18 cellular contexts compared by ENCODE assay signal in the genomic region with DNA sequence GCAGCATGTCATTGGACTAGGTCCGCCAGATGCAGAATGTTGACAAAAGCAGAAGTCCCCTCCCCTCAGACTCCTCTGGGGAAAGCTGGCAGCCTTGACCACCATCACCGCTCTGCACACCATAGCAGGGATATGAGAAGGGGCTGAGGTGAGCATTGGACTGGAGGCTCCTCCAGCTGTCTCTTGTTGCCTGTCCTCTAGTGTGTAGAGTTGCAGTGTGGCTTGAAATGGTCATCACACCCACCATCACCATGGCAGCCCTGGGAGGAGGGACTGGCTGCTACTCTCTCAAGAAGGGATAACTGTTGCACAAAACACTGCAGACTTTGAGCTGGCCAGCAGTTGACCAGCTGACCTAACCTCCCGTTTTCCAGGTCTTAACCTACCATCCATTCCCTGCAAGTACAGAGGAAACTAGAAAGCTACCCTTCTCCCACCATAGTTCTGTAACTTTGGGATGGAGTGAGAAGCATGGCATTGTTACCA. TPM values are rescaled to one million over a fixed set of nuclear protein-coding genes. Genes with fewer than 3 reads are reported as not detected.
DNase-seq lines count a peak whose midpoint lies in the region; ATAC-seq, FAIRE-seq and TF ChIP-seq lines count a peak whose summit lies in the region.
"Had no signal": no experiment of that assay in that cellular context is flagged by ENCODE, and none has a peak within 500 bp of the region (broad histone marks: within the 10 kb centered on the region; RNA-seq: fewer than 3 reads in every experiment).

No MANE protein-coding gene starts in this region.

- CTCF ChIA-PET in K562 (lab: Yijun Ruan, JAX; ENCODE audit: low intra/inter-chr PET ratio) (no interaction called here), T-cell (lab: Charles Lee) (interaction anchor here (0.8 to 1.2 kb wide), 2 partner anchors 309 to 311 kb away, joined by 3 read pairs; no protein-coding TSS in a partner anchor)

- no peak overlapping the region for H3K9ac ChIP-seq in K562 (ENCODE audit: insufficient read depth in 1 of 2, low read depth in 2 of 2, low read length in 2 of 2)
- H3K9ac ChIP-seq: GM23248 had no signal

- no peaks in the 10 kb centered on the region for H4K20me1 ChIP-seq in K562 (replicated peaks; ENCODE audit: control insufficient read depth, insufficient read depth, low read length)

- no peak for TF ChIP-seq CTCF in K562 (IDR thresholded peaks at IDR 0.05 in 2 of 3, conservative IDR thresholded peaks at IDR 0.05 in 1 of 3; ENCODE audit: insufficient read depth in 2 of 3, low read depth in 1 of 3, low read length in 3 of 3)
- TF ChIP-seq CTCF in right lobe of liver (IDR thresholded peaks at IDR 0.05) = no peak
- TF ChIP-seq CTCF in WERI-Rb-1 (IDR thresholded peaks at IDR 0.05; ENCODE audit: low read depth, low read length) = no peak

- TF ChIP-seq RAD21 in K562 (CRISPR knock-in tag; conservative IDR thresholded peaks at IDR 0.05 in 1 of 2, IDR thresholded peaks at IDR 0.05 in 1 of 2) = no peak

- H3K27me3 ChIP-seq in K562 (ENCODE audit: control insufficient read depth in 2 of 2, insufficient read depth in 2 of 2, low read length in 2 of 2) (no peaks in the 10 kb centered on the region; a peak in 1 of 5 replicates), right lobe of liver (no peaks in the 10 kb centered on the region), WERI-Rb-1 (ENCODE audit: insufficient read depth, low read depth, severe bottlenecking) (no peaks in the 10 kb centered on the region)

- no peaks in the 10 kb centered on the region for H3K9me3 Mint-ChIP-seq in T-cell

- no peak overlapping the region for H3K4me3 Mint-ChIP-seq in T-cell
- H3K4me3 Mint-ChIP-seq: CD4-positive, alpha-beta memory T cell had no signal

- DNase-seq in K562 (ENCODE audit: extremely low read depth in 1 of 4, low spot score in 3 of 4) (no peak), left lobe of liver (ENCODE audit: low spot score) (no peak), right lobe of liver (no peak), T-cell (no peak), COLO829 (ENCODE audit: low spot score) (no peak), WERI-Rb-1 (no peak)
- DNase-seq: C1 segment of cervical spinal cord; Caco-2; CD4-positive, alpha-beta memory T cell; DMS153; DND-41; H7 had no signal

- intact Hi-C loops in K562 (cut with micrococcal nuclease) = loop anchor here (1.0 to 5.0 kb wide), 3 partner anchors 45 to 209 kb away; partner anchors contain the start of gene SMIM36
- intact Hi-C loops in right lobe of liver (cut with DNase I) = no loop called here

- FAIRE-seq in K562 (lab: Jason Lieb, UNC) = no peak
- FAIRE-seq: G401.6, GM12892, H1 had no signal

- ATAC-seq in K562 = no peak
- ATAC-seq in left lobe of liver = peak; percentile 24
- ATAC-seq in right lobe of liver = peak in 3 of 4 donors; percentile 6 to 9 (median 8)
- no peak for ATAC-seq in T-cell (replicated peaks in 1 of 4)

- POLR2A ChIA-PET in K562 (lab: Yijun Ruan, JAX) = interaction anchor here (1.1 kb wide), 1 partner anchor 71 kb away, joined by 4 read pairs; no protein-coding TSS in a partner anchor
- POLR2A ChIA-PET in T-cell (lab: Charles Lee) = interaction anchor here in 1 of 2 donors (0.6 kb wide), 1 partner anchor 189 kb away, joined by 5 read pairs; no protein-coding TSS in a partner anchor

- H3K36me3 ChIP-seq in K562 (ENCODE audit: control insufficient read depth, insufficient read depth, low read length) (no peaks in the 10 kb centered on the region), right lobe of liver (no peaks in the 10 kb centered on the region), WERI-Rb-1 (no peaks in the 10 kb centered on the region)

- H3K4me1 ChIP-seq in K562 (replicated peaks in 1 of 2; ENCODE audit: control insufficient read depth in 2 of 2, insufficient read depth in 2 of 2, low read length in 2 of 2) (peaks cover 6 to 13% of the 10 kb centered on the region in 2 experiments; a peak in 4 of 5 replicates), right lobe of liver (peaks cover 0 to 69% (median 25%) of the 10 kb centered on the region in 4 donors)

- no peak overlapping the region for H3K27ac Mint-ChIP-seq in T-cell
- H3K27ac Mint-ChIP-seq: CD4-positive, alpha-beta memory T cell had no signal

- WGBS in K562 (ENCODE audit: insufficient coverage, low coverage, missing lambda C conversion rate) = 46% methylated on average over 3 of the region's 3 CpGs
- WGBS in right lobe of liver (ENCODE audit: insufficient coverage, low coverage, low lambda C conversion rate, missing lambda C conversion rate) = 25% methylated on average over 1 of the region's 3 CpGs

- no peak overlapping the region for H2AFZ ChIP-seq in K562 (ENCODE audit: low read depth, low read length)
- H2AFZ ChIP-seq: GM23248 had no signal

- H3K4me3 ChIP-seq in K562 (no peak overlapping the region), right lobe of liver (no peak overlapping the region), WERI-Rb-1 (ENCODE audit: low read depth, low read length) (no peak overlapping the region)
- H3K4me3 ChIP-seq: GM23248 had no signal

- no peak for TF ChIP-seq EP300 in K562 (IDR thresholded peaks at IDR 0.05; ENCODE audit: low read length)

- H3K4me2 ChIP-seq in K562 (ENCODE audit: insufficient read depth, low read length) = no peak overlapping the region

- H3K9me1 ChIP-seq in K562 (ENCODE audit: control insufficient read depth, insufficient read depth, low read length) = no peaks in the 10 kb centered on the region

- H3K9me3 ChIP-seq in K562 (replicated peaks; ENCODE audit: control insufficient read depth, insufficient read depth, low read depth, low read length) = no peaks in the 10 kb centered on the region
- no peaks in the 10 kb centered on the region for H3K9me3 ChIP-seq in right lobe of liver
- H3K9me3 ChIP-seq in WERI-Rb-1 (ENCODE audit: severe bottlenecking) = no peaks in the 10 kb centered on the region
- H3K9me3 ChIP-seq: Caco-2 had no signal

- peaks cover 3 to 9% of the 10 kb centered on the region in 2 donors for H3K27me3 Mint-ChIP-seq in T-cell

- H3K27ac ChIP-seq in K562 (ENCODE audit: extremely low read depth, low read depth, low read length) (no peak overlapping the region), right lobe of liver (peak overlapping the region in 2 of 3 donors; percentile 59 to 86), WERI-Rb-1 (no peak overlapping the region)
- H3K27ac ChIP-seq: GM23248 had no signal

- H3K4me1 Mint-ChIP-seq in T-cell = no peaks in the 10 kb centered on the region

- BruUV-seq in K562 (replicated peaks; lab: Mats Ljungman, UMichigan) = no TSS peak

- H3K36me3 Mint-ChIP-seq in T-cell = no peaks in the 10 kb centered on the region

- TF ChIP-seq POLR2A in K562 (conservative IDR thresholded peaks at IDR 0.05) (no peak), right lobe of liver (IDR thresholded peaks at IDR 0.05) (no peak)

- H3K79me2 ChIP-seq in K562 (ENCODE audit: control insufficient read depth, insufficient read depth, low read length) = no peaks in the 10 kb centered on the region

- in situ Hi-C loops in K562 (cut with MboI) = no loop called here

TF ChIP-seq in K562, 482 proteins besides CTCF, POLR2A, EP300 and RAD21 (continues in another document):
- TF ChIP-seq ZBTB34 (CRISPR knock-in tag; IDR thresholded peaks at IDR 0.05) = no peak
- TF ChIP-seq, protein P1, sequence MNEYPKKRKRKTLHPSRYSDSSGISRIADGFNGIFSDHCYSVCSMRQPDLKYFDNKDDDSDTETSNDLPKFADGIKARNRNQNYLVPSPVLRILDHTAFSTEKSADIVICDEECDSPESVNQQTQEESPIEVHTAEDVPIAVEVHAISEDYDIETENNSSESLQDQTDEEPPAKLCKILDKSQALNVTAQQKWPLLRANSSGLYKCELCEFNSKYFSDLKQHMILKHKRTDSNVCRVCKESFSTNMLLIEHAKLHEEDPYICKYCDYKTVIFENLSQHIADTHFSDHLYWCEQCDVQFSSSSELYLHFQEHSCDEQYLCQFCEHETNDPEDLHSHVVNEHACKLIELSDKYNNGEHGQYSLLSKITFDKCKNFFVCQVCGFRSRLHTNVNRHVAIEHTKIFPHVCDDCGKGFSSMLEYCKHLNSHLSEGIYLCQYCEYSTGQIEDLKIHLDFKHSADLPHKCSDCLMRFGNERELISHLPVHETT (CRISPR knock-in tag; conservative IDR thresholded peaks at IDR 0.05 in 1 of 2, IDR thresholded peaks at IDR 0.05 in 1 of 2) = peak in 1 of 2 experiments; percentile 6; a peak in 1 of 4 replicates

RNA-seq across cellular contexts. Expression of gene HLF, which starts 38.3 kb away (rescaled TPM):
- 0.07 TPM in 1 of 2 replicates, not detected in the other for total RNA-seq in K562 (2011; cell fraction: chromatin; rRNA removed; ENCODE audit: low replicate concordance)
- not detected in 2 replicates for total RNA-seq in K562 (2011; cell fraction: nucleolus; rRNA removed)
- total RNA-seq in K562 (2011; cell fraction: nucleoplasm; rRNA removed) = not detected in 2 replicates
- total RNA-seq in K562 (2014; rRNA removed) = 0.09 and 0.20 TPM in 2 replicates
- 0.15 and 0.32 TPM in 2 replicates for total RNA-seq in K562 (2014; rRNA removed; fragmentation: Illumina TruSeq; extraction: Trizol)
- 0.11 and 0.14 TPM in 2 replicates for total RNA-seq in K562 (2015; rRNA removed; fragmentation: Illumina TruSeq; extraction: Trizol)
- total RNA-seq in K562 (2021) = 0.24 and 0.65 TPM in 2 replicates
- polyA plus RNA-seq in K562 (2011; rRNA removed) = 0.04 and 0.09 TPM in 2 replicates
- 0.03 and 0.07 TPM in 2 replicates for polyA plus RNA-seq in K562 (2011; cell fraction: cytosol; rRNA removed)
- 0.08 and 0.16 TPM in 2 replicates for polyA plus RNA-seq in K562 (2011; cell fraction: nucleus; rRNA removed)
- 0.13 and 0.14 TPM in 2 replicates for polyA plus RNA-seq in K562 (2012)
- 0.08 and 0.09 TPM in 2 replicates for polyA plus RNA-seq in K562 (2014; fragmentation: Illumina TruSeq; extraction: Trizol)
- polyA plus RNA-seq in K562 (2014; fragmentation: Nextera tagmentation; extraction: Ambion mirVana) = under 1 TPM; 0.03 to 0.11 TPM
- 0.05 and 1.4 TPM in 2 replicates for polyA plus RNA-seq in K562 (2014; rRNA removed)
- 0.06 and 0.14 TPM in 2 replicates for polyA minus RNA-seq in K562 (2011; rRNA and poly(A)+ RNA removed)
- 0.73 TPM in 1 of 2 replicates, not detected in the other for polyA minus RNA-seq in K562 (2011; cell fraction: cytosol; rRNA and poly(A)+ RNA removed)
- polyA minus RNA-seq in K562 (2011; cell fraction: nucleus; rRNA and poly(A)+ RNA removed) = 0.13 TPM in 1 of 2 replicates, not detected in the other
- 65.8 TPM for total RNA-seq in left lobe of liver
- total RNA-seq in right lobe of liver = 10 to 100 TPM; 16.4 to 96.9 (median 42.6) TPM
- 1 to 10 TPM in 3 of 5 donors, under 1 TPM in 2; 0.55 to 5.2 (median 2.5) TPM for total RNA-seq in T-cell
- total RNA-seq: A172, GM23248 had no signal
- polyA plus RNA-seq: BJ had no signal

Comparison
In these comparisons a context has a peak if more than half of its experiments do, and no peak if none do; other contexts are left out.
1. ATAC-seq: peak in left lobe of liver (single experiment) and right lobe of liver (3 of 4); none in K562 (single experiment) and T-cell (0 of 4).
2. H3K27ac ChIP-seq: peak in right lobe of liver (2 of 3); none in K562 (single experiment) and WERI-Rb-1 (single experiment).